In genomic region chr7:15011289-15011688, GRCh38 we compare ENCODE assay signal across 22 cellular contexts.
"Had no signal": no experiment of that assay in that cellular context is flagged by ENCODE, and none has a peak within 500 bp of the region (broad histone marks: within the 10 kb centered on the region; RNA-seq: fewer than 3 reads in every experiment).

No MANE protein-coding gene starts in this region.

- H3K4me1 Mint-ChIP-seq: natural killer cell had no signal

- DNase-seq: colonic mucosa; dermis blood vessel endothelial cell; erythroblast; foreskin melanocyte; head of caudate nucleus; hippocampal formation; islet precursor cell; mammary epithelial cell; natural killer cell; nucleus accumbens; ovary; small intestine; stimulated activated CD4-positive, alpha-beta T cell treated with anti-CD3 and anti-CD28 coated beads, Interleukin-12 subunit alpha, Interleukin-12 subunit beta, amount 100 ng/mL, for 4 hours; stimulated activated naive CD4-positive, alpha-beta T cell; stomach; substantia nigra; transverse colon had no signal

- H3K9me3 ChIP-seq: colonic mucosa, ovary, right atrium auricular region, stomach, thoracic aorta, transverse colon had no signal

- H3K4me3 Mint-ChIP-seq: mesothelial cell of epicardium, natural killer cell, neural crest cell had no signal

- H3K27ac ChIP-seq: colonic mucosa, ovary, stomach, thoracic aorta, transverse colon had no signal

- H3K4me3 ChIP-seq: colonic mucosa, ovary, right atrium auricular region, stomach, thoracic aorta, transverse colon had no signal

- H3K9me3 Mint-ChIP-seq: mesothelial cell of epicardium had no signal

- H3K4me1 ChIP-seq: colonic mucosa, right atrium auricular region had no signal

- H3K36me3 ChIP-seq: colonic mucosa, ovary, right atrium auricular region, stomach, thoracic aorta, transverse colon had no signal

- H3K36me3 Mint-ChIP-seq: mesothelial cell of epicardium, natural killer cell had no signal

- H3K27ac Mint-ChIP-seq: mesothelial cell of epicardium, natural killer cell had no signal

- ATAC-seq: left lobe of liver, natural killer cell had no signal

- H3K27me3 ChIP-seq: colonic mucosa, ovary, right atrium auricular region, stomach, transverse colon had no signal
